ENCODE assay signal across 18 cellular contexts in the genomic region with DNA sequence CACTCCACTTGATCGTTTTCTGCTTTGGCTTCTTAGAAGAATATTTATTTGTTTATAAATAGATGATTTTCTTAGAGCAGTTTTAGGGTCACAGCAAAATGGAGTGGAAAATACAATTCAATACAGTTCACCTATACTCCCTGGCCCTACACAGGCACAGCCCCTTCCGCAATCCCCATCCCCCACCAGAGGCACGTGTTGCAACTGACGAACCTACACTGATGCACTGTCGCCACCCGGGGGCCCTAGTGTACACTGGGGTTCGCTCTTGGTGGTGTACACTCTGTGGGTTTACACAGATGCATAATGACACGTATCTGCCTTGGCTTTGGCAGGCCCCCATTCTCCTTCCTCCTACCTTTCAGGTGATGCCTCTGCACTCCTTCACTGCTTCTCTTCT. TPM values are rescaled to one million over a fixed set of nuclear protein-coding genes. Genes with fewer than 3 reads are reported as not detected.
DNase-seq lines count a peak whose midpoint lies in the region; ATAC-seq and TF ChIP-seq lines count a peak whose summit lies in the region.
"Had no signal": no experiment of that assay in that cellular context is flagged by ENCODE, and none has a peak within 500 bp of the region (broad histone marks: within the 10 kb centered on the region; RNA-seq: fewer than 3 reads in every experiment).

No MANE protein-coding gene starts in this region.

- no peak overlapping the region for H3K4me2 ChIP-seq in Karpas-422 (ENCODE audit: low read depth, low read length, poor library complexity, severe bottlenecking)

- H3K4me3 Mint-ChIP-seq in activated T-cell treated with anti-CD3 and anti-CD28 coated beads, Interleukin-2, amount 50 U/mL, for 4 hours: no peak overlapping the region
- H3K4me3 Mint-ChIP-seq: activated CD4-positive, alpha-beta T cell treated with anti-CD3 and anti-CD28 coated beads, Interleukin-2, amount 10 ng/mL, durations not matched to agents 24 days and 14 days; brain; effector memory CD8-positive, alpha-beta T cell; T-cell had no signal

- no peaks in the 10 kb centered on the region for H3K27me3 Mint-ChIP-seq in activated T-cell treated with anti-CD3 and anti-CD28 coated beads, Interleukin-2, amount 50 U/mL, for 4 hours (ENCODE audit: low read depth)
- H3K27me3 Mint-ChIP-seq: activated CD4-positive, alpha-beta T cell treated with anti-CD3 and anti-CD28 coated beads, Interleukin-2, amount 10 ng/mL, durations not matched to agents 24 days and 14 days; effector memory CD8-positive, alpha-beta T cell; T-cell had no signal

- H3K36me3 Mint-ChIP-seq in activated T-cell treated with anti-CD3 and anti-CD28 coated beads, Interleukin-2, amount 50 U/mL, for 4 hours (ENCODE audit: insufficient read depth): peaks cover 8% of the 10 kb centered on the region
- H3K36me3 Mint-ChIP-seq: brain had no signal

- TF ChIP-seq POLR2A in spleen (IDR thresholded peaks at IDR 0.05): no peak

- H2AFZ ChIP-seq in Karpas-422 (ENCODE audit: low read length): peak overlapping the region; percentile 16; the same call in 1 of the 2 replicates
- H2AFZ ChIP-seq: parathyroid adenoma had no signal

- DNase-seq in activated T-cell treated with anti-CD3 and anti-CD28 coated beads, Interleukin-2, amount 50 U/mL, for 48 hours: peak; percentile 29 to 35
- no peak for DNase-seq in activated T-cell treated with anti-CD3 and anti-CD28 coated beads, Interleukin-2, amount 50 U/mL, for 4 hours
- DNase-seq in Karpas-422: peak; percentile 73
- DNase-seq in cerebellar cortex (ENCODE audit: low spot score): peak; percentile 28
- DNase-seq in psoas muscle: no peak
- DNase-seq in NCI-H128 (lab: John Stamatoyannopoulos, UW; ENCODE audit: unreplicated experiment): no peak
- DNase-seq in spleen: no peak
- DNase-seq: activated CD4-positive, alpha-beta T cell treated with anti-CD3 and anti-CD28 coated beads, Interleukin-2, amount 10 ng/mL, durations not matched to agents 24 days and 14 days; activated effector memory CD4-positive, alpha-beta T cell treated with Interleukin-2 at 50 U/mL for 16 hours; AML-193; DMS153; effector memory CD8-positive, alpha-beta T cell; MM.1S; T-cell; thyroid gland had no signal

- H3K9me3 ChIP-seq in Karpas-422 (ENCODE audit: low read length) (no peaks in the 10 kb centered on the region), psoas muscle (no peaks in the 10 kb centered on the region), spleen (no peaks in the 10 kb centered on the region)
- H3K9me3 ChIP-seq: thyroid gland had no signal

- no peak for TF ChIP-seq CTCF in psoas muscle (IDR thresholded peaks at IDR 0.05)
- TF ChIP-seq CTCF in spleen (IDR thresholded peaks at IDR 0.05 in 8 of 11, conservative IDR thresholded peaks at IDR 0.05 in 3 of 11): no peak

- 67 to 74% (median 68%) methylated on average over 8 of the region's 8 CpGs for WGBS in psoas muscle, 3 donors
- WGBS in spleen, 5 donors: 66 to 88% (median 78%) methylated on average over 8 of the region's 8 CpGs

- no peaks in the 10 kb centered on the region for H3K79me2 ChIP-seq in Karpas-422 (ENCODE audit: low read length)
- H3K79me2 ChIP-seq: parathyroid adenoma had no signal

- intact Hi-C loops in psoas muscle (cut with DNase I): no loop called here
- intact Hi-C loops in spleen (cut with DNase I; ENCODE audit: low total_unique reads): no loop called here

- no peaks in the 10 kb centered on the region for H3K9me3 Mint-ChIP-seq in activated T-cell treated with anti-CD3 and anti-CD28 coated beads, Interleukin-2, amount 50 U/mL, for 4 hours
- H3K9me3 Mint-ChIP-seq: activated CD4-positive, alpha-beta T cell treated with anti-CD3 and anti-CD28 coated beads, Interleukin-2, amount 10 ng/mL, durations not matched to agents 24 days and 14 days; brain; effector memory CD8-positive, alpha-beta T cell; T-cell had no signal

- H3K27ac ChIP-seq in Karpas-422 (ENCODE audit: low read length) (no peak overlapping the region), psoas muscle (no peak overlapping the region), spleen (no peak overlapping the region)
- H3K27ac ChIP-seq: parathyroid adenoma, thyroid gland had no signal

- no peak overlapping the region for H3K4me3 ChIP-seq in Karpas-422 (ENCODE audit: low read length)
- no peak overlapping the region for H3K4me3 ChIP-seq in psoas muscle
- no peak overlapping the region for H3K4me3 ChIP-seq in spleen
- H3K4me3 ChIP-seq: thyroid gland had no signal

- no peaks in the 10 kb centered on the region for H3K4me1 Mint-ChIP-seq in activated T-cell treated with anti-CD3 and anti-CD28 coated beads, Interleukin-2, amount 50 U/mL, for 4 hours (ENCODE audit: low read depth)
- H3K4me1 Mint-ChIP-seq: activated CD4-positive, alpha-beta T cell treated with anti-CD3 and anti-CD28 coated beads, Interleukin-2, amount 10 ng/mL, durations not matched to agents 24 days and 14 days; brain had no signal

- no peaks in the 10 kb centered on the region for H3K9me2 ChIP-seq in Karpas-422 (replicated peaks; ENCODE audit: insufficient read depth, low read length)

- no peaks in the 10 kb centered on the region for H4K20me1 ChIP-seq in Karpas-422 (ENCODE audit: insufficient read depth, low read depth, low read length)

- ATAC-seq in activated T-cell treated with anti-CD3 and anti-CD28 coated beads, Interleukin-2, amount 50 U/mL, for 4 hours: no peak
- ATAC-seq in psoas muscle (peak in 3 of 4 donors; percentile 55 to 67 (median 60)), HG03095 (IDR thresholded peaks at IDR 0.05; ENCODE audit: unreplicated experiment) (no peak)
- ATAC-seq: effector memory CD8-positive, alpha-beta T cell; T-cell had no signal

- H3K9ac ChIP-seq in Karpas-422 (ENCODE audit: low read length): no peak overlapping the region
- H3K9ac ChIP-seq: parathyroid adenoma had no signal

- H3K36me3 ChIP-seq in Karpas-422 (ENCODE audit: insufficient read depth, low read length): no peaks in the 10 kb centered on the region
- H3K36me3 ChIP-seq in psoas muscle (ENCODE audit: insufficient read depth in 1 of 2, low read depth in 1 of 2): peaks cover 0 to 21% of the 10 kb centered on the region in 2 donors
- peaks cover 0 to 35% (median 0%) of the 10 kb centered on the region in 6 donors for H3K36me3 ChIP-seq in spleen
- H3K36me3 ChIP-seq: thyroid gland had no signal

- H3K27me3 ChIP-seq in Karpas-422 (ENCODE audit: low read length) (no peaks in the 10 kb centered on the region), psoas muscle (ENCODE audit: insufficient read depth in 3 of 3, low read length in 2 of 3) (no peaks in the 10 kb centered on the region), spleen (replicated peaks in 1 of 7) (no peaks in the 10 kb centered on the region)
- H3K27me3 ChIP-seq: thyroid gland had no signal

- H3K4me1 ChIP-seq in Karpas-422 (ENCODE audit: low read length) (no peaks in the 10 kb centered on the region), psoas muscle (peaks cover 17% of the 10 kb centered on the region), spleen (peaks cover 0 to 10% (median 0%) of the 10 kb centered on the region in 6 donors)
- H3K4me1 ChIP-seq: parathyroid adenoma had no signal

RNA-seq across cellular contexts. Expression of a gene that starts 8.0 kb away (rescaled TPM):
- 10 to 100 TPM; 25.4 to 27.2 (median 25.9) TPM for total RNA-seq in activated T-cell treated with anti-CD3 and anti-CD28 coated beads, Interleukin-2, amount 50 U/mL, for 4 hours
- total RNA-seq in Karpas-422 (2014; rRNA removed; shearing (Covaris generic); ENCODE audit: low replicate concordance): not detected in 2 replicates
- 10 to 100 TPM; 44.5 to 87.7 (median 53.5) TPM for total RNA-seq in psoas muscle
- polyA plus RNA-seq in psoas muscle: 10 to 100 TPM; 25.4 to 43.1 (median 42.6) TPM
- total RNA-seq in spleen: 10 to 100 TPM; 49.1 to 99.4 (median 77.7) TPM
- 100 to 1,000 TPM in 1 of 3 donors, 10 to 100 TPM in 2; 33.3 to 104 (median 74.1) TPM for polyA plus RNA-seq in spleen

RNA-seq across cellular contexts. Expression of a gene that starts 13.5 kb away (rescaled TPM):
- total RNA-seq in activated T-cell treated with anti-CD3 and anti-CD28 coated beads, Interleukin-2, amount 50 U/mL, for 4 hours: 10 to 100 TPM; 47.6 to 67.8 (median 52.2) TPM
- total RNA-seq in Karpas-422 (2014; rRNA removed; shearing (Covaris generic); ENCODE audit: low replicate concordance): 81.3 and 146 TPM in 2 replicates
- total RNA-seq in psoas muscle: 10 to 100 TPM; 75.9 to 96.9 (median 90.4) TPM
- 10 to 100 TPM; 49.3 to 88.3 (median 58.3) TPM for polyA plus RNA-seq in psoas muscle
- 100 to 1,000 TPM in 1 of 7 donors, 10 to 100 TPM in 6; 69.4 to 101 (median 83.0) TPM for total RNA-seq in spleen
- polyA plus RNA-seq in spleen: 100 to 1,000 TPM in 2 of 3 donors, 10 to 100 TPM in 1; 83.6 to 105 (median 104) TPM

Comparison
In these comparisons a context has a peak if more than half of its experiments do, and no peak if none do; other contexts are left out.
1. DNase-seq: peak in activated T-cell treated with anti-CD3 and anti-CD28 coated beads, Interleukin-2, amount 50 U/mL, for 48 hours (2 of 2), Karpas-422 (single experiment) and cerebellar cortex (single experiment); none in activated T-cell treated with anti-CD3 and anti-CD28 coated beads, Interleukin-2, amount 50 U/mL, for 4 hours (single experiment), psoas muscle (0 of 2), NCI-H128 (single experiment) and spleen (single experiment).
2. ATAC-seq: peak in psoas muscle (3 of 4); none in activated T-cell treated with anti-CD3 and anti-CD28 coated beads, Interleukin-2, amount 50 U/mL, for 4 hours (0 of 2) and HG03095 (single experiment).
3. RNA of a gene that starts 8.0 kb away (total RNA-seq): 49.1 to 99.4 TPM in spleen, 44.5 to 87.7 TPM in psoas muscle and 25.4 to 27.2 TPM in activated T-cell treated with anti-CD3 and anti-CD28 coated beads, Interleukin-2, amount 50 U/mL, for 4 hours; not detected in Karpas-422; every median in the first group is over 10 times any median in the second.